ENCODE assay signal across 10 cellular contexts in genomic region chr2:235330775-235331438, GRCh38.
DNase-seq lines count a peak whose midpoint lies in the region; TF ChIP-seq lines count a peak whose summit lies in the region.
"Had no signal": no experiment of that assay in that cellular context is flagged by ENCODE, and none has a peak within 500 bp of the region (broad histone marks: within the 10 kb centered on the region; RNA-seq: fewer than 3 reads in every experiment).

No MANE protein-coding gene starts in this region.

- intact Hi-C loops in ascending aorta (cut with DNase I): no loop called here

- H3K4me3 ChIP-seq in ascending aorta: no peak overlapping the region

- no peaks in the 10 kb centered on the region for H3K27me3 ChIP-seq in ascending aorta

- no peaks in the 10 kb centered on the region for H3K36me3 ChIP-seq in ascending aorta

- no peak for TF ChIP-seq CTCF in ascending aorta (IDR thresholded peaks at IDR 0.05)

- DNase-seq in NCI-H748 (lab: John Stamatoyannopoulos, UW; ENCODE audit: unreplicated experiment) (peak; percentile 11), NCI-H748 treated with DMSO at 0.1 percent for 48 hours (lab: John Stamatoyannopoulos, UW) (no peak), RKO (ENCODE audit: low spot score) (peak; percentile 88), epithelial cell of prostate (ENCODE audit: low read depth, low spot score) (peak; percentile 92), stromal cell of bone marrow (ENCODE audit: low read depth) (peak; percentile 98), hippocampal formation (lab: John Stamatoyannopoulos, UW) (no peak), NCI-H2081 treated with DMSO at 0.1 percent for 48 hours (lab: John Stamatoyannopoulos, UW) (no peak), ascending aorta (ENCODE audit: low spot score in 2 of 2) (no peak)
- DNase-seq: Kasumi-1; stimulated activated CD4-positive, alpha-beta T cell treated with anti-CD3 and anti-CD28 coated beads, Interleukin-15, amount 100 ng/mL, for 24 hours had no signal

- H3K27ac ChIP-seq in epithelial cell of prostate (no peak overlapping the region), ascending aorta (no peak overlapping the region)

- H3K9me3 ChIP-seq in ascending aorta: no peaks in the 10 kb centered on the region

- H3K4me1 ChIP-seq in ascending aorta: no peaks in the 10 kb centered on the region

Comparison
In these comparisons a context has a peak if more than half of its experiments do, and no peak if none do; other contexts are left out.
1. DNase-seq: peak in NCI-H748 (single experiment), RKO (single experiment), epithelial cell of prostate (single experiment) and stromal cell of bone marrow (single experiment); none in NCI-H748 treated with DMSO at 0.1 percent for 48 hours (single experiment), hippocampal formation (0 of 2), NCI-H2081 treated with DMSO at 0.1 percent for 48 hours (single experiment) and ascending aorta (0 of 2).